Comparison of ENCODE assay signal across 1 cellular context in the genomic region with DNA sequence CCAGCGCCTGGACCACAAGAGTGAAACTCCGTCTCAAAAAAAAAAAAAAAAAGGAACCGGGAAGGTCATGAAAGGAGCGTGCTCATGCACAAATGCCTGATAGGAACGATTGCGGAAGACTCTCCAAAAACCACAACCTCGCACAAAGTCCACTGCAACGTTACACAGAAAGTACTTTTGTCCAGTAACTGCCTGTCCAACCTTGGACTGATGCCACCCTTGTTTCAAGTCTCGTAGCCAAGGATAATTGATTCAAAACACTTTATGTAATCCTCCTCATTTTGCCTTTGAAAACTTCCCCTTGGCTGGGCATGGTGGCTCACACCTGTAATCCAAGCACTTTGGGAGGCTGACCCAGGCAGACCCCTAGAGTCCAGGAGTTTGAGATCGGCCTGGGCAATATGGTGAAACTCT.
A peak's percentile ranks its signal among the peaks of the same experiment; 100 is the strongest.
TF ChIP-seq lines count a peak whose summit lies in the region.

No MANE protein-coding gene starts in this region.

TF ChIP-seq in HepG2, 621 proteins besides CTCF, POLR2A, EP300 and RAD21 (continued from another document and continues in another):
- TF ChIP-seq, protein P1, sequence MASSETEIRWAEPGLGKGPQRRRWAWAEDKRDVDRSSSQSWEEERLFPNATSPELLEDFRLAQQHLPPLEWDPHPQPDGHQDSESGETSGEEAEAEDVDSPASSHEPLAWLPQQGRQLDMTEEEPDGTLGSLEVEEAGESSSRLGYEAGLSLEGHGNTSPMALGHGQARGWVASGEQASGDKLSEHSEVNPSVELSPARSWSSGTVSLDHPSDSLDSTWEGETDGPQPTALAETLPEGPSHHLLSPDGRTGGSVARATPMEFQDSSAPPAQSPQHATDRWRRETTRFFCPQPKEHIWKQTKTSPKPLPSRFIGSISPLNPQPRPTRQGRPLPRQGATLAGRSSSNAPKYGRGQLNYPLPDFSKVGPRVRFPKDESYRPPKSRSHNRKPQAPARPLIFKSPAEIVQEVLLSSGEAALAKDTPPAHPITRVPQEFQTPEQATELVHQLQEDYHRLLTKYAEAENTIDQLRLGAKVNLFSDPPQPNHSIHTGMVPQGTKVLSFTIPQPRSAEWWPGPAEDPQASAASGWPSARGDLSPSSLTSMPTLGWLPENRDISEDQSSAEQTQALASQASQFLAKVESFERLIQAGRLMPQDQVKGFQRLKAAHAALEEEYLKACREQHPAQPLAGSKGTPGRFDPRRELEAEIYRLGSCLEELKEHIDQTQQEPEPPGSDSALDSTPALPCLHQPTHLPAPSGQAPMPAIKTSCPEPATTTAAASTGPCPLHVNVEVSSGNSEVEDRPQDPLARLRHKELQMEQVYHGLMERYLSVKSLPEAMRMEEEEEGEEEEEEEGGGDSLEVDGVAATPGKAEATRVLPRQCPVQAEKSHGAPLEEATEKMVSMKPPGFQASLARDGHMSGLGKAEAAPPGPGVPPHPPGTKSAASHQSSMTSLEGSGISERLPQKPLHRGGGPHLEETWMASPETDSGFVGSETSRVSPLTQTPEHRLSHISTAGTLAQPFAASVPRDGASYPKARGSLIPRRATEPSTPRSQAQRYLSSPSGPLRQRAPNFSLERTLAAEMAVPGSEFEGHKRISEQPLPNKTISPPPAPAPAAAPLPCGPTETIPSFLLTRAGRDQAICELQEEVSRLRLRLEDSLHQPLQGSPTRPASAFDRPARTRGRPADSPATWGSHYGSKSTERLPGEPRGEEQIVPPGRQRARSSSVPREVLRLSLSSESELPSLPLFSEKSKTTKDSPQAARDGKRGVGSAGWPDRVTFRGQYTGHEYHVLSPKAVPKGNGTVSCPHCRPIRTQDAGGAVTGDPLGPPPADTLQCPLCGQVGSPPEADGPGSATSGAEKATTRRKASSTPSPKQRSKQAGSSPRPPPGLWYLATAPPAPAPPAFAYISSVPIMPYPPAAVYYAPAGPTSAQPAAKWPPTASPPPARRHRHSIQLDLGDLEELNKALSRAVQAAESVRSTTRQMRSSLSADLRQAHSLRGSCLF (CRISPR knock-in tag; IDR thresholded peaks at IDR 0.05; ENCODE audit: borderline replicate concordance), result no peak
- TF ChIP-seq ZNF552 (CRISPR knock-in tag; IDR thresholded peaks at IDR 0.05; ENCODE audit: borderline replicate concordance) (no peak), ZNF317 (CRISPR knock-in tag; IDR thresholded peaks at IDR 0.05) (no peak), NCOA5 (CRISPR knock-in tag; IDR thresholded peaks at IDR 0.05) (no peak; the same call in 1 of the 2 replicates), HNRNPH1 (optimal IDR thresholded peaks at IDR 0.05; ENCODE audit: low read depth, low read length) (no peak), RAD51 (IDR thresholded peaks at IDR 0.05; ENCODE audit: borderline replicate concordance) (no peak), MEIS1 (CRISPR knock-in tag; IDR thresholded peaks at IDR 0.05; ENCODE audit: borderline replicate concordance) (peak; percentile 43; the same call in 1 of the 2 replicates), ZNF468 (CRISPR knock-in tag; IDR thresholded peaks at IDR 0.05) (no peak), ZNF747 (CRISPR knock-in tag; IDR thresholded peaks at IDR 0.05; ENCODE audit: borderline replicate concordance) (no peak; the same call in 1 of the 2 replicates), ZFP37 (CRISPR knock-in tag; IDR thresholded peaks at IDR 0.05; ENCODE audit: borderline replicate concordance) (peak; percentile 30; the same call in 1 of the 2 replicates), SMC3 (IDR thresholded peaks at IDR 0.05; ENCODE audit: low read length) (no peak), LCORL (IDR thresholded peaks at IDR 0.05) (peak; percentile 97), LCORL (CRISPR knock-in tag; IDR thresholded peaks at IDR 0.05) (peak; percentile 97), ZNF335 (CRISPR knock-in tag; IDR thresholded peaks at IDR 0.05) (0 out of 2 replicates have a peak, but pooled peaks have one; percentile 49), ZNF329 (CRISPR knock-in tag; IDR thresholded peaks at IDR 0.05; ENCODE audit: low read depth) (no peak), NFIC (IDR thresholded peaks at IDR 0.05; ENCODE audit: low read length) (peak; percentile 82), ZNF180 (CRISPR knock-in tag; IDR thresholded peaks at IDR 0.05; ENCODE audit: borderline replicate concordance, low read depth) (no peak), DNMT1 (CRISPR knock-in tag; IDR thresholded peaks at IDR 0.05) (no peak), CENPT (CRISPR knock-in tag; IDR thresholded peaks at IDR 0.05; ENCODE audit: low read depth) (no peak)
- TF ChIP-seq, protein P2, sequence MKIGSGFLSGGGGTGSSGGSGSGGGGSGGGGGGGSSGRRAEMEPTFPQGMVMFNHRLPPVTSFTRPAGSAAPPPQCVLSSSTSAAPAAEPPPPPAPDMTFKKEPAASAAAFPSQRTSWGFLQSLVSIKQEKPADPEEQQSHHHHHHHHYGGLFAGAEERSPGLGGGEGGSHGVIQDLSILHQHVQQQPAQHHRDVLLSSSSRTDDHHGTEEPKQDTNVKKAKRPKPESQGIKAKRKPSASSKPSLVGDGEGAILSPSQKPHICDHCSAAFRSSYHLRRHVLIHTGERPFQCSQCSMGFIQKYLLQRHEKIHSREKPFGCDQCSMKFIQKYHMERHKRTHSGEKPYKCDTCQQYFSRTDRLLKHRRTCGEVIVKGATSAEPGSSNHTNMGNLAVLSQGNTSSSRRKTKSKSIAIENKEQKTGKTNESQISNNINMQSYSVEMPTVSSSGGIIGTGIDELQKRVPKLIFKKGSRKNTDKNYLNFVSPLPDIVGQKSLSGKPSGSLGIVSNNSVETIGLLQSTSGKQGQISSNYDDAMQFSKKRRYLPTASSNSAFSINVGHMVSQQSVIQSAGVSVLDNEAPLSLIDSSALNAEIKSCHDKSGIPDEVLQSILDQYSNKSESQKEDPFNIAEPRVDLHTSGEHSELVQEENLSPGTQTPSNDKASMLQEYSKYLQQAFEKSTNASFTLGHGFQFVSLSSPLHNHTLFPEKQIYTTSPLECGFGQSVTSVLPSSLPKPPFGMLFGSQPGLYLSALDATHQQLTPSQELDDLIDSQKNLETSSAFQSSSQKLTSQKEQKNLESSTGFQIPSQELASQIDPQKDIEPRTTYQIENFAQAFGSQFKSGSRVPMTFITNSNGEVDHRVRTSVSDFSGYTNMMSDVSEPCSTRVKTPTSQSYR (CRISPR knock-in tag; IDR thresholded peaks at IDR 0.05; ENCODE audit: borderline replicate concordance), result 0 out of 2 replicates have a peak, but pooled peaks have one; percentile 7
- TF ChIP-seq, protein P3, sequence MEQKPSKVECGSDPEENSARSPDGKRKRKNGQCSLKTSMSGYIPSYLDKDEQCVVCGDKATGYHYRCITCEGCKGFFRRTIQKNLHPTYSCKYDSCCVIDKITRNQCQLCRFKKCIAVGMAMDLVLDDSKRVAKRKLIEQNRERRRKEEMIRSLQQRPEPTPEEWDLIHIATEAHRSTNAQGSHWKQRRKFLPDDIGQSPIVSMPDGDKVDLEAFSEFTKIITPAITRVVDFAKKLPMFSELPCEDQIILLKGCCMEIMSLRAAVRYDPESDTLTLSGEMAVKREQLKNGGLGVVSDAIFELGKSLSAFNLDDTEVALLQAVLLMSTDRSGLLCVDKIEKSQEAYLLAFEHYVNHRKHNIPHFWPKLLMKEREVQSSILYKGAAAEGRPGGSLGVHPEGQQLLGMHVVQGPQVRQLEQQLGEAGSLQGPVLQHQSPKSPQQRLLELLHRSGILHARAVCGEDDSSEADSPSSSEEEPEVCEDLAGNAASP (CRISPR knock-in tag; IDR thresholded peaks at IDR 0.05; ENCODE audit: borderline replicate concordance), result peak; percentile 93; the same call in 1 of the 2 replicates
- TF ChIP-seq, protein P4, sequence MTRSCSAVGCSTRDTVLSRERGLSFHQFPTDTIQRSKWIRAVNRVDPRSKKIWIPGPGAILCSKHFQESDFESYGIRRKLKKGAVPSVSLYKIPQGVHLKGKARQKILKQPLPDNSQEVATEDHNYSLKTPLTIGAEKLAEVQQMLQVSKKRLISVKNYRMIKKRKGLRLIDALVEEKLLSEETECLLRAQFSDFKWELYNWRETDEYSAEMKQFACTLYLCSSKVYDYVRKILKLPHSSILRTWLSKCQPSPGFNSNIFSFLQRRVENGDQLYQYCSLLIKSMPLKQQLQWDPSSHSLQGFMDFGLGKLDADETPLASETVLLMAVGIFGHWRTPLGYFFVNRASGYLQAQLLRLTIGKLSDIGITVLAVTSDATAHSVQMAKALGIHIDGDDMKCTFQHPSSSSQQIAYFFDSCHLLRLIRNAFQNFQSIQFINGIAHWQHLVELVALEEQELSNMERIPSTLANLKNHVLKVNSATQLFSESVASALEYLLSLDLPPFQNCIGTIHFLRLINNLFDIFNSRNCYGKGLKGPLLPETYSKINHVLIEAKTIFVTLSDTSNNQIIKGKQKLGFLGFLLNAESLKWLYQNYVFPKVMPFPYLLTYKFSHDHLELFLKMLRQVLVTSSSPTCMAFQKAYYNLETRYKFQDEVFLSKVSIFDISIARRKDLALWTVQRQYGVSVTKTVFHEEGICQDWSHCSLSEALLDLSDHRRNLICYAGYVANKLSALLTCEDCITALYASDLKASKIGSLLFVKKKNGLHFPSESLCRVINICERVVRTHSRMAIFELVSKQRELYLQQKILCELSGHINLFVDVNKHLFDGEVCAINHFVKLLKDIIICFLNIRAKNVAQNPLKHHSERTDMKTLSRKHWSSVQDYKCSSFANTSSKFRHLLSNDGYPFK (CRISPR knock-in tag; IDR thresholded peaks at IDR 0.05; ENCODE audit: borderline replicate concordance), result no peak
- TF ChIP-seq, protein P5, sequence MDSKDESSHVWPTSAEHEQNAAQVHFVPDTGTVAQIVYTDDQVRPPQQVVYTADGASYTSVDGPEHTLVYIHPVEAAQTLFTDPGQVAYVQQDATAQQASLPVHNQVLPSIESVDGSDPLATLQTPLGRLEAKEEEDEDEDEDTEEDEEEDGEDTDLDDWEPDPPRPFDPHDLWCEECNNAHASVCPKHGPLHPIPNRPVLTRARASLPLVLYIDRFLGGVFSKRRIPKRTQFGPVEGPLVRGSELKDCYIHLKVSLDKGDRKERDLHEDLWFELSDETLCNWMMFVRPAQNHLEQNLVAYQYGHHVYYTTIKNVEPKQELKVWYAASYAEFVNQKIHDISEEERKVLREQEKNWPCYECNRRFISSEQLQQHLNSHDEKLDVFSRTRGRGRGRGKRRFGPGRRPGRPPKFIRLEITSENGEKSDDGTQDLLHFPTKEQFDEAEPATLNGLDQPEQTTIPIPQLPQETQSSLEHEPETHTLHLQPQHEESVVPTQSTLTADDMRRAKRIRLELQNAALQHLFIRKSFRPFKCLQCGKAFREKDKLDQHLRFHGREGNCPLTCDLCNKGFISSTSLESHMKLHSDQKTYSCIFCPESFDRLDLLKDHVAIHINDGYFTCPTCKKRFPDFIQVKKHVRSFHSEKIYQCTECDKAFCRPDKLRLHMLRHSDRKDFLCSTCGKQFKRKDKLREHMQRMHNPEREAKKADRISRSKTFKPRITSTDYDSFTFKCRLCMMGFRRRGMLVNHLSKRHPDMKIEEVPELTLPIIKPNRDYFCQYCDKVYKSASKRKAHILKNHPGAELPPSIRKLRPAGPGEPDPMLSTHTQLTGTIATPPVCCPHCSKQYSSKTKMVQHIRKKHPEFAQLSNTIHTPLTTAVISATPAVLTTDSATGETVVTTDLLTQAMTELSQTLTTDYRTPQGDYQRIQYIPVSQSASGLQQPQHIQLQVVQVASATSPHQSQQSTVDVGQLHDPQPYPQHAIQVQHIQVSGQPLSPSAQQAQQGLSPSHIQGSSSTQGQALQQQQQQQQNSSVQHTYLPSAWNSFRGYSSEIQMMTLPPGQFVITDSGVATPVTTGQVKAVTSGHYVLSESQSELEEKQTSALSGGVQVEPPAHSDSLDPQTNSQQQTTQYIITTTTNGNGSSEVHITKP (CRISPR knock-in tag; IDR thresholded peaks at IDR 0.05; ENCODE audit: low read depth), result 0 out of 2 replicates have a peak, but pooled peaks have one; percentile 26
- TF ChIP-seq, protein P6, sequence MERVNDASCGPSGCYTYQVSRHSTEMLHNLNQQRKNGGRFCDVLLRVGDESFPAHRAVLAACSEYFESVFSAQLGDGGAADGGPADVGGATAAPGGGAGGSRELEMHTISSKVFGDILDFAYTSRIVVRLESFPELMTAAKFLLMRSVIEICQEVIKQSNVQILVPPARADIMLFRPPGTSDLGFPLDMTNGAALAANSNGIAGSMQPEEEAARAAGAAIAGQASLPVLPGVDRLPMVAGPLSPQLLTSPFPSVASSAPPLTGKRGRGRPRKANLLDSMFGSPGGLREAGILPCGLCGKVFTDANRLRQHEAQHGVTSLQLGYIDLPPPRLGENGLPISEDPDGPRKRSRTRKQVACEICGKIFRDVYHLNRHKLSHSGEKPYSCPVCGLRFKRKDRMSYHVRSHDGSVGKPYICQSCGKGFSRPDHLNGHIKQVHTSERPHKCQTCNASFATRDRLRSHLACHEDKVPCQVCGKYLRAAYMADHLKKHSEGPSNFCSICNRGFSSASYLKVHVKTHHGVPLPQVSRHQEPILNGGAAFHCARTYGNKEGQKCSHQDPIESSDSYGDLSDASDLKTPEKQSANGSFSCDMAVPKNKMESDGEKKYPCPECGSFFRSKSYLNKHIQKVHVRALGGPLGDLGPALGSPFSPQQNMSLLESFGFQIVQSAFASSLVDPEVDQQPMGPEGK (CRISPR knock-in tag; IDR thresholded peaks at IDR 0.05), result peak; percentile 48
- TF ChIP-seq, protein P7, sequence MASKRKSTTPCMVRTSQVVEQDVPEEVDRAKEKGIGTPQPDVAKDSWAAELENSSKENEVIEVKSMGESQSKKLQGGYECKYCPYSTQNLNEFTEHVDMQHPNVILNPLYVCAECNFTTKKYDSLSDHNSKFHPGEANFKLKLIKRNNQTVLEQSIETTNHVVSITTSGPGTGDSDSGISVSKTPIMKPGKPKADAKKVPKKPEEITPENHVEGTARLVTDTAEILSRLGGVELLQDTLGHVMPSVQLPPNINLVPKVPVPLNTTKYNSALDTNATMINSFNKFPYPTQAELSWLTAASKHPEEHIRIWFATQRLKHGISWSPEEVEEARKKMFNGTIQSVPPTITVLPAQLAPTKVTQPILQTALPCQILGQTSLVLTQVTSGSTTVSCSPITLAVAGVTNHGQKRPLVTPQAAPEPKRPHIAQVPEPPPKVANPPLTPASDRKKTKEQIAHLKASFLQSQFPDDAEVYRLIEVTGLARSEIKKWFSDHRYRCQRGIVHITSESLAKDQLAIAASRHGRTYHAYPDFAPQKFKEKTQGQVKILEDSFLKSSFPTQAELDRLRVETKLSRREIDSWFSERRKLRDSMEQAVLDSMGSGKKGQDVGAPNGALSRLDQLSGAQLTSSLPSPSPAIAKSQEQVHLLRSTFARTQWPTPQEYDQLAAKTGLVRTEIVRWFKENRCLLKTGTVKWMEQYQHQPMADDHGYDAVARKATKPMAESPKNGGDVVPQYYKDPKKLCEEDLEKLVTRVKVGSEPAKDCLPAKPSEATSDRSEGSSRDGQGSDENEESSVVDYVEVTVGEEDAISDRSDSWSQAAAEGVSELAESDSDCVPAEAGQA (IDR thresholded peaks at IDR 0.05; ENCODE audit: low read depth), result no peak
- TF ChIP-seq, protein P7 (CRISPR knock-in tag; IDR thresholded peaks at IDR 0.05; ENCODE audit: borderline replicate concordance), result no peak
